ENCODE assay signal across 17 cellular contexts in the genomic region with DNA sequence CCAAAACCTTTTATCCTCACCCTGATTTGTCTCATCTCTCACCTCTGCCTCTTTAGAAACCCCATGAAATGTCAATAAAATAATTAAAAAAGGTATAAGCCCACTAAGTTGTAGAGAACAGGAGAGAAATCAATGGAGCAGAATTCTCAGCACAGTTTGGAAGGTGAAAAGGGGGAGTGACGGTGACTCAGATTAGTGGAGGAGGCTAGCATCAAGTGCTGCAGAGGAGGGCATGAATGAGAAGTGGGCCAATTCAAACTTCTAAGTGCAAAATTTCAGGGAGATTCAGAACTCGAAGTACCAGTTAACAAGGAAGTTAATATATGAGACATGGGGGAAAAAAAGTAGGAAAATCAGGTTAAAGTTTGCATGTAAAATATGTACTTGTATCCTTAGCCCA. TPM values are rescaled to one million over a fixed set of nuclear protein-coding genes. Genes with fewer than 3 reads are reported as not detected.
A peak's percentile ranks its signal among the peaks of the same experiment; 100 is the strongest.
DNase-seq lines count a peak whose midpoint lies in the region; ATAC-seq and TF ChIP-seq lines count a peak whose summit lies in the region.
"Had no signal": no experiment of that assay in that cellular context is flagged by ENCODE, and none has a peak within 500 bp of the region (broad histone marks: within the 10 kb centered on the region; RNA-seq: fewer than 3 reads in every experiment).

No MANE protein-coding gene starts in this region.

- no peaks in the 10 kb centered on the region for H4K20me1 ChIP-seq in mammary epithelial cell (ENCODE audit: insufficient read depth, low read length)
- H4K20me1 ChIP-seq in neural progenitor cell (ENCODE audit: low read depth): no peaks in the 10 kb centered on the region
- H4K20me1 ChIP-seq: BLaER1 had no signal

- H3K4me3 Mint-ChIP-seq in neural progenitor cell: no peak overlapping the region
- H3K4me3 Mint-ChIP-seq: CD14-positive monocyte; CD4-positive, alpha-beta memory T cell had no signal

- H3K4me2 ChIP-seq in mammary epithelial cell (ENCODE audit: insufficient read depth, low read depth, low read length) (no peak overlapping the region), neural progenitor cell (no peak overlapping the region)
- H3K4me2 ChIP-seq: A549, BLaER1 had no signal

- TF ChIP-seq CTCF in mammary epithelial cell (conservative IDR thresholded peaks at IDR 0.05 in 1 of 2, IDR thresholded peaks at IDR 0.05 in 1 of 2; ENCODE audit: extremely low read depth in 1 of 2, insufficient read depth in 1 of 2, low read depth in 1 of 2, low read length in 2 of 2): no peak
- TF ChIP-seq CTCF in breast epithelium (IDR thresholded peaks at IDR 0.05): no peak
- TF ChIP-seq CTCF in neural progenitor cell (IDR thresholded peaks at IDR 0.05): no peak

- dilution Hi-C loops in mammary epithelial cell (cut with HindIII; ENCODE audit: low sequenced_read_pairs): no loop called here

- H3F3A ChIP-seq in neural progenitor cell (ENCODE audit: low read depth): no peaks in the 10 kb centered on the region

- intact Hi-C loops in mammary epithelial cell (cut with micrococcal nuclease) (no loop called here), breast epithelium (cut with DNase I; ENCODE audit: low total_unique reads) (no loop called here)

- no peaks in the 10 kb centered on the region for H3K79me2 ChIP-seq in mammary epithelial cell (ENCODE audit: insufficient read depth, low read length)
- H3K79me2 ChIP-seq in neural progenitor cell (ENCODE audit: low read depth): no peaks in the 10 kb centered on the region

- no peak for DNase-seq in mammary epithelial cell
- no peak for DNase-seq in breast epithelium (ENCODE audit: low spot score in 2 of 2)
- DNase-seq in iPS-NIHi7 (ENCODE audit: extremely low spot score): peak; percentile 10
- no peak for DNase-seq in neural progenitor cell (ENCODE audit: low spot score)
- no peak for DNase-seq in DMS79 treated with DMSO at 0.1 percent for 48 hours (lab: John Stamatoyannopoulos, UW)
- no peak for DNase-seq in NCI-H2029 (lab: John Stamatoyannopoulos, UW)
- DNase-seq: CD4-positive, alpha-beta memory T cell; DMS153; DMS79; GF-D8 had no signal

- H2AFZ ChIP-seq in mammary epithelial cell (ENCODE audit: low read depth, low read length) (peak overlapping the region; percentile 16), neural progenitor cell (replicated peaks) (peak overlapping the region; percentile 19)

- no peak for ATAC-seq in HG03521 (IDR thresholded peaks at IDR 0.05; ENCODE audit: unreplicated experiment)
- no peak for ATAC-seq in GM18858 (IDR thresholded peaks at IDR 0.05; ENCODE audit: unreplicated experiment)
- ATAC-seq: A549 had no signal

- CTCF ChIA-PET in mammary epithelial cell (lab: Charles Lee; ENCODE audit: low non-redundant PET): no interaction called here

- no peak overlapping the region for H3K9ac ChIP-seq in mammary epithelial cell (ENCODE audit: insufficient read depth, low read length)
- no peak overlapping the region for H3K9ac ChIP-seq in neural progenitor cell
- H3K9ac ChIP-seq: BLaER1 had no signal

- H3K4me3 ChIP-seq in mammary epithelial cell (replicated peaks in 1 of 3; ENCODE audit: insufficient read depth in 1 of 3, low read depth in 2 of 3, low read length in 3 of 3) (no peak overlapping the region), breast epithelium (no peak overlapping the region), neural progenitor cell (no peak overlapping the region)
- H3K4me3 ChIP-seq: A549, BLaER1, HAP-1 had no signal

- H3K27me3 ChIP-seq in mammary epithelial cell (ENCODE audit: insufficient read depth, low read length) (no peaks in the 10 kb centered on the region), breast epithelium (no peaks in the 10 kb centered on the region), neural progenitor cell (no peaks in the 10 kb centered on the region)
- H3K27me3 ChIP-seq: BLaER1 had no signal

- no TSS peak for BruUV-seq in mammary epithelial cell (replicated peaks; lab: Mats Ljungman, UMichigan)

- H3K27ac ChIP-seq in mammary epithelial cell (ENCODE audit: insufficient read depth, low read depth, low read length) (no peak overlapping the region), breast epithelium (no peak overlapping the region), neural progenitor cell (no peak overlapping the region)
- H3K27ac ChIP-seq: 22Rv1, A549, BLaER1 had no signal

- H3K27ac Mint-ChIP-seq in neural progenitor cell: no peak overlapping the region
- H3K27ac Mint-ChIP-seq: CD14-positive monocyte; CD4-positive, alpha-beta memory T cell had no signal

- H3K9me3 Mint-ChIP-seq in neural progenitor cell: no peaks in the 10 kb centered on the region

- H3K9me3 ChIP-seq in mammary epithelial cell (replicated peaks; ENCODE audit: insufficient read depth, low read length): no peaks in the 10 kb centered on the region
- no peaks in the 10 kb centered on the region for H3K9me3 ChIP-seq in breast epithelium
- H3K9me3 ChIP-seq in neural progenitor cell (ENCODE audit: low read depth): no peaks in the 10 kb centered on the region
- H3K9me3 ChIP-seq: A549, BLaER1, HAP-1 had no signal

- no peak for TF ChIP-seq POLR2A in breast epithelium (IDR thresholded peaks at IDR 0.05)

- no peaks in the 10 kb centered on the region for H3K36me3 Mint-ChIP-seq in neural progenitor cell
- H3K36me3 Mint-ChIP-seq: CD14-positive monocyte; CD4-positive, alpha-beta memory T cell had no signal

- peaks cover 3% of the 10 kb centered on the region for H3K27me3 Mint-ChIP-seq in neural progenitor cell (ENCODE audit: insufficient read depth, low read depth)
- H3K27me3 Mint-ChIP-seq: CD4-positive, alpha-beta memory T cell had no signal

- in situ Hi-C loops in mammary epithelial cell (cut with MboI; ENCODE audit: low sequenced_read_pairs in 2 of 2): no loop called here

- no peaks in the 10 kb centered on the region for H3K4me1 Mint-ChIP-seq in neural progenitor cell
- H3K4me1 Mint-ChIP-seq: CD14-positive monocyte; CD4-positive, alpha-beta memory T cell had no signal

- H3K4me1 ChIP-seq in mammary epithelial cell (ENCODE audit: insufficient read depth, low read length): peaks cover 13% of the 10 kb centered on the region
- no peaks in the 10 kb centered on the region for H3K4me1 ChIP-seq in breast epithelium
- H3K4me1 ChIP-seq in neural progenitor cell: peaks cover 7% of the 10 kb centered on the region
- H3K4me1 ChIP-seq: A549, BLaER1, HAP-1 had no signal

- H3K36me3 ChIP-seq in mammary epithelial cell (ENCODE audit: insufficient read depth, low read length) (no peaks in the 10 kb centered on the region), breast epithelium (no peaks in the 10 kb centered on the region), neural progenitor cell (no peaks in the 10 kb centered on the region)
- H3K36me3 ChIP-seq: BLaER1, HAP-1 had no signal

- 93% methylated on average over 2 of the region's 2 CpGs for WGBS in mammary epithelial cell (ENCODE audit: low coverage, missing lambda C conversion rate)

RNA-seq across cellular contexts. Expression of a gene that starts 34.9 kb away (rescaled TPM):
- 10 to 100 TPM; 10.7 to 14.9 TPM for total RNA-seq in mammary epithelial cell
- polyA plus RNA-seq in mammary epithelial cell: 14.6 TPM
- 30.5 TPM for polyA minus RNA-seq in mammary epithelial cell
- 10 to 100 TPM in 1 of 3 donors, 1 to 10 TPM in 2; 3.2 to 10.1 (median 5.6) TPM for total RNA-seq in breast epithelium
- total RNA-seq in neural progenitor cell (ENCODE audit: low replicate concordance): 35.5 and 36.8 TPM in 2 replicates
- polyA plus RNA-seq: CD14-positive monocyte; CD4-positive, alpha-beta memory T cell had no signal
